Comparison of ENCODE assay signal across 7 cellular contexts in genomic region chr15:92800666-92801065, GRCh38.
DNase-seq lines count a peak whose midpoint lies in the region; ATAC-seq, FAIRE-seq and TF ChIP-seq lines count a peak whose summit lies in the region.
"Not testable (repeated sequence)": the region's sequence is repeated elsewhere in the genome, so short reads cannot be mapped to it uniquely, and the experiment has no call there.

No MANE protein-coding gene starts in this region.

- CTCF ChIA-PET in PC-9 (lab: Charles Lee) = interaction anchor here (0.6 kb wide), 1 partner anchor 81 kb away, joined by 4 read pairs; no protein-coding TSS in a partner anchor

- not testable (repeated sequence) for H3K9me2 ChIP-seq in PC-9 (ENCODE audit: insufficient read depth)

- not testable (repeated sequence) for TF ChIP-seq CTCF in PC-9 (conservative IDR thresholded peaks at IDR 0.05); astrocyte (IDR thresholded peaks at IDR 0.05; ENCODE audit: insufficient read depth, low read depth, low read length); osteoblast (IDR thresholded peaks at IDR 0.05; ENCODE audit: extremely low read depth, low read depth, low read length); smooth muscle cell (IDR thresholded peaks at IDR 0.05; ENCODE audit: borderline replicate concordance, insufficient read depth, poor library complexity, severe bottlenecking)

- not testable (repeated sequence) for H2AFZ ChIP-seq in PC-9; astrocyte (ENCODE audit: low read depth, low read length); osteoblast (ENCODE audit: low read length); smooth muscle cell (ENCODE audit: low read depth)

- H3K4me2 ChIP-seq in BLaER1 treated with 17β-estradiol and CSF1 and Interleukin-3, amounts not matched to agents 10 nM and 100 nM = peak overlapping the region in 4 of 11 experiments; percentile 80 to 95 (median 88); a peak in 7 of 22 replicates
- H3K4me2 ChIP-seq in PC-9; astrocyte (ENCODE audit: low read length); osteoblast (ENCODE audit: insufficient read depth, low read length); smooth muscle cell: not testable (repeated sequence)

- POLR2A ChIA-PET in PC-9 (lab: Charles Lee; ENCODE audit: unreplicated experiment) = interaction anchor here (0.6 to 1.3 kb wide), 3 partner anchors 61 to 106 kb away, joined by 5 to 10 read pairs (median 8); partner anchors contain the start of gene CHD2

- not testable (repeated sequence) for H3K9me3 ChIP-seq in BLaER1 treated with 17β-estradiol and CSF1 and Interleukin-3, amounts not matched to agents 10 nM and 100 nM (replicated peaks in 1 of 11); PC-9 (ENCODE audit: insufficient read depth, low read depth); T-helper 17 cell (ENCODE audit: control insufficient read depth, low read length, poor library complexity, severe bottlenecking); astrocyte (ENCODE audit: insufficient read depth, low read depth, low read length); osteoblast (ENCODE audit: low read depth, low read length); smooth muscle cell (replicated peaks; ENCODE audit: low read depth)

- not testable (repeated sequence) for H3K4me3 ChIP-seq in BLaER1 treated with 17β-estradiol and CSF1 and Interleukin-3, amounts not matched to agents 10 nM and 100 nM; PC-9; astrocyte (ENCODE audit: insufficient read depth, low read depth, low read length); osteoblast (ENCODE audit: insufficient read depth, low read length); smooth muscle cell

- H4K20me1 ChIP-seq in BLaER1 treated with 17β-estradiol and CSF1 and Interleukin-3, amounts not matched to agents 10 nM and 100 nM; PC-9 (ENCODE audit: insufficient read depth); astrocyte (ENCODE audit: insufficient read depth, low read length); osteoblast (ENCODE audit: insufficient read depth, low read length); smooth muscle cell (ENCODE audit: low read depth): not testable (repeated sequence)

- peak overlapping the region in 6 of 11 experiments; percentile 93 to 99 (median 96); a peak in 8 of 22 replicates for H3K27ac ChIP-seq in BLaER1 treated with 17β-estradiol and CSF1 and Interleukin-3, amounts not matched to agents 10 nM and 100 nM
- H3K27ac ChIP-seq in PC-9 (peak overlapping the region; percentile 67), astrocyte (ENCODE audit: low read depth, low read length) (peak overlapping the region; percentile 95), epithelial cell of prostate (peak overlapping the region; percentile 98), osteoblast (ENCODE audit: low read depth, low read length) (peak overlapping the region; percentile 96), smooth muscle cell (ENCODE audit: low read depth) (peak overlapping the region; percentile 99)

- H3F3A ChIP-seq in PC-9 (ENCODE audit: insufficient read depth, low read depth) = peaks cover 46% of the 10 kb centered on the region
- peaks cover 30% of the 10 kb centered on the region for H3F3A ChIP-seq in smooth muscle cell (ENCODE audit: low read depth)

- H3K79me2 ChIP-seq in PC-9 (ENCODE audit: low read depth); astrocyte (ENCODE audit: insufficient read depth, low read length); osteoblast (ENCODE audit: insufficient read depth, low read length); smooth muscle cell (ENCODE audit: low read depth): not testable (repeated sequence)

- DNase-seq in PC-9; T-helper 17 cell; astrocyte (ENCODE audit: low read depth); epithelial cell of prostate (ENCODE audit: low read depth, low spot score); osteoblast (ENCODE audit: insufficient read length, low spot score, missing footprints); smooth muscle cell (lab: John Stamatoyannopoulos, UW; ENCODE audit: unreplicated experiment): not testable (repeated sequence)

- intact Hi-C loops in PC-9 (cut with micrococcal nuclease; ENCODE audit: unreplicated experiment) = loop anchor here (5.0 kb wide), 1 partner anchor 272 kb away; no protein-coding TSS in a partner anchor

- not testable (repeated sequence) for H3K27me3 ChIP-seq in BLaER1 treated with 17β-estradiol and CSF1 and Interleukin-3, amounts not matched to agents 10 nM and 100 nM; PC-9 (ENCODE audit: insufficient read depth, low read depth); astrocyte (ENCODE audit: insufficient read depth, low read length); osteoblast (ENCODE audit: insufficient read depth, low read length); smooth muscle cell (ENCODE audit: low read depth)

- not testable (repeated sequence) for H3K27me3 Mint-ChIP-seq in T-helper 17 cell; astrocyte (ENCODE audit: low read depth, unreplicated experiment)

- ATAC-seq in T-helper 17 cell = not testable (repeated sequence)

- not testable (repeated sequence) for H3K36me3 ChIP-seq in BLaER1 treated with 17β-estradiol and CSF1 and Interleukin-3, amounts not matched to agents 10 nM and 100 nM; PC-9 (ENCODE audit: low read depth); astrocyte (ENCODE audit: insufficient read depth, low read length); osteoblast (ENCODE audit: insufficient read depth, low read length); smooth muscle cell (ENCODE audit: low read depth)

- not testable (repeated sequence) for H3K36me3 Mint-ChIP-seq in T-helper 17 cell (ENCODE audit: low read depth); astrocyte (ENCODE audit: low read depth, unreplicated experiment)

- H3K27ac Mint-ChIP-seq in T-helper 17 cell (peak overlapping the region; percentile 57), astrocyte (ENCODE audit: unreplicated experiment) (peak overlapping the region; percentile 97)

- peaks cover 12 to 88% (median 54%) of the 10 kb centered on the region in 10 experiments; a peak in 19 of 20 replicates for H3K4me1 ChIP-seq in BLaER1 treated with 17β-estradiol and CSF1 and Interleukin-3, amounts not matched to agents 10 nM and 100 nM
- H3K4me1 ChIP-seq in PC-9 (replicated peaks; ENCODE audit: insufficient read depth) (peaks cover 46% of the 10 kb centered on the region), astrocyte (ENCODE audit: insufficient read depth, low read length) (peaks cover 22% of the 10 kb centered on the region), osteoblast (ENCODE audit: insufficient read depth, low read length) (peaks cover 22% of the 10 kb centered on the region)
- H3K4me1 ChIP-seq in smooth muscle cell (ENCODE audit: low read depth) = not testable (repeated sequence)

- H3K9ac ChIP-seq in BLaER1 treated with 17β-estradiol and CSF1 and Interleukin-3, amounts not matched to agents 10 nM and 100 nM = peak overlapping the region in 3 of 11 experiments; percentile 66 to 97 (median 70); a peak in 4 of 22 replicates
- H3K9ac ChIP-seq in astrocyte (ENCODE audit: low read length); smooth muscle cell (ENCODE audit: low read depth): not testable (repeated sequence)

- H3K4me3 Mint-ChIP-seq in T-helper 17 cell; astrocyte (ENCODE audit: unreplicated experiment): not testable (repeated sequence)

- 95% methylated on average over 11 of the region's 11 CpGs for WGBS in smooth muscle cell (ENCODE audit: low lambda C conversion rate)

- not testable (repeated sequence) for H3K9me3 Mint-ChIP-seq in astrocyte (ENCODE audit: unreplicated experiment)

- not testable (repeated sequence) for BruUV-seq in PC-9 (replicated peaks; lab: Mats Ljungman, UMichigan)

- FAIRE-seq in astrocyte (lab: Jason Lieb, UNC) = not testable (repeated sequence)

- H3K4me1 Mint-ChIP-seq in T-helper 17 cell = peaks cover 13% of the 10 kb centered on the region
- H3K4me1 Mint-ChIP-seq in astrocyte (ENCODE audit: low read depth, unreplicated experiment) = peaks cover 19% of the 10 kb centered on the region
